ENCODE assay signal across 20 cellular contexts in the genomic region with DNA sequence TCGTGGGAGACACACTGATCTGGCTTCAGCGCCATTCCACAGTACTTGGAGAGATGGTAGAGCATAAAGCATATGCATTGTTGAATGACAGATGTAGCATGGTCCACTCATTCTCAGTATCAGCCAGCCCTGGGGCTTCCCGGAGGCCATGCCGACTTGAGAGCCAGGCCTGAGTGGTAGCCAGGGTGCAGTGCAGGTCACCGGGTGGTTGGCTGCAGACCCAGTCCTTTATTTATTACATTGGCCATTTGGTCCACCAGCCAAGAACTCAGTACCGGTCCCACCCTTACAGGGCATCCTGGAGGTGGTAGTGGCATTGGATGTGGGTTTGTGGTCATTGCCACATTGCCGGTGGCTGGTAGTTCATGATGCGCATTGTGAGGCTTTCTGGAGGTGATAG.
"Had no signal": no experiment of that assay in that cellular context is flagged by ENCODE, and none has a peak within 500 bp of the region (broad histone marks: within the 10 kb centered on the region; RNA-seq: fewer than 3 reads in every experiment).

No MANE protein-coding gene starts in this region.

- H3K4me1 ChIP-seq: ascending aorta, esophagus muscularis mucosa, foreskin keratinocyte, heart right ventricle, pancreas, prostate gland, tibial nerve had no signal

- H3K36me3 Mint-ChIP-seq: activated CD8-positive, alpha-beta memory T cell treated with anti-CD3 and anti-CD28 coated beads, Interleukin-2, amount 10 ng/mL, durations not matched to agents 7 days and 5 days; activated naive CD4-positive, alpha-beta T cell treated with anti-CD3 and anti-CD28 coated beads, Interleukin-2, amount 50 U/mL, for 72 hours; brain had no signal

- H3K9me3 ChIP-seq: ascending aorta, esophagus muscularis mucosa, heart right ventricle, pancreas, prostate gland, tibial nerve had no signal

- H3K27me3 ChIP-seq: ascending aorta, cardiac muscle cell, foreskin keratinocyte, pancreas, tibial nerve had no signal

- H3K27me3 Mint-ChIP-seq: activated CD8-positive, alpha-beta memory T cell treated with anti-CD3 and anti-CD28 coated beads, Interleukin-2, amount 10 ng/mL, durations not matched to agents 7 days and 5 days had no signal

- H3K36me3 ChIP-seq: ascending aorta, cardiac muscle cell, esophagus muscularis mucosa, pancreas, prostate gland, tibial nerve had no signal

- H3K4me3 ChIP-seq: ascending aorta, cardiac muscle cell, esophagus muscularis mucosa, heart right ventricle, pancreas, prostate gland, tibial nerve had no signal

- H3K27ac Mint-ChIP-seq: activated CD4-positive, alpha-beta T cell treated with anti-CD3 and anti-CD28 coated beads for 36 hours; activated CD8-positive, alpha-beta memory T cell treated with anti-CD3 and anti-CD28 coated beads, Interleukin-2, amount 10 ng/mL, durations not matched to agents 7 days and 5 days; activated CD8-positive, alpha-beta T cell treated with anti-CD3 and anti-CD28 coated beads, Interleukin-2, amount 10 ng/mL, durations not matched to agents 7 days and 5 days; activated naive CD4-positive, alpha-beta T cell treated with anti-CD3 and anti-CD28 coated beads, Interleukin-2, amount 50 U/mL, for 72 hours; brain; endodermal cell; nephron had no signal

- H3K4me3 Mint-ChIP-seq: activated CD4-positive, alpha-beta T cell treated with anti-CD3 and anti-CD28 coated beads for 36 hours; activated CD8-positive, alpha-beta memory T cell treated with anti-CD3 and anti-CD28 coated beads, Interleukin-2, amount 10 ng/mL, durations not matched to agents 7 days and 5 days; activated CD8-positive, alpha-beta T cell treated with anti-CD3 and anti-CD28 coated beads, Interleukin-2, amount 10 ng/mL, durations not matched to agents 7 days and 5 days; brain; endodermal cell; nephron had no signal

- DNase-seq: activated CD4-positive, alpha-beta T cell treated with anti-CD3 and anti-CD28 coated beads for 36 hours; activated CD4-positive, CD25-positive, alpha-beta regulatory T cell; activated CD8-positive, alpha-beta memory T cell treated with anti-CD3 and anti-CD28 coated beads, Interleukin-2, amount 10 ng/mL, durations not matched to agents 7 days and 5 days; activated CD8-positive, alpha-beta T cell treated with anti-CD3 and anti-CD28 coated beads, Interleukin-2, amount 10 ng/mL, durations not matched to agents 7 days and 5 days; activated gamma-delta T cell treated with Interleukin-2 at 50 U/mL for 16 hours; foreskin keratinocyte; heart right ventricle; left ventricle myocardium superior; retina; stimulated activated naive CD4-positive, alpha-beta T cell had no signal

- H3K4me1 Mint-ChIP-seq: activated CD4-positive, alpha-beta T cell treated with anti-CD3 and anti-CD28 coated beads for 36 hours; activated CD8-positive, alpha-beta memory T cell treated with anti-CD3 and anti-CD28 coated beads, Interleukin-2, amount 10 ng/mL, durations not matched to agents 7 days and 5 days; brain; endodermal cell; nephron had no signal

- H3K27ac ChIP-seq: ascending aorta, cardiac muscle cell, esophagus muscularis mucosa, foreskin keratinocyte, heart right ventricle, pancreas, prostate gland, tibial nerve had no signal
